ENCODE assay signal across 17 cellular contexts in the genomic region with DNA sequence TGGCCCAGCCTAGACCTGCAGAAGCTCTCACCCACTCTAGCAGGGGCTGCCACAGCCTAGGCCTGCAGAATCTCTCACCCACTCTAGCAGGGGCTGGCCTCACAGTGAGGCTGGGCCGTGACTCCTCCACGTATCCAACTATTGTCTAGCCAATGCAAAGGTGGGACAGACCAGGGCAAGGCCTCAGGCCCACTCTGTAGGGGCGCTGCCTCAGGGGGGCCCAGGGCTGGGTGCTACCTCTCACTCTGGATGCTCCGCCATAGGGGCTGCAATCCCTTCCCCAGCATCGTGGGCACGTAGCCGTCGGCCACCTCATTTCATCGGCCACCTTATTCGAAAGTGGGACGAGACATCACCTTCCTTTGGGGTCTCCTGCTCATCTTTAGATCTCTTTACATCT. TPM values are rescaled to one million over a fixed set of nuclear protein-coding genes. Genes with fewer than 3 reads are reported as not detected.
DNase-seq lines count a peak whose midpoint lies in the region; ATAC-seq and TF ChIP-seq lines count a peak whose summit lies in the region.
"Had no signal": no experiment of that assay in that cellular context is flagged by ENCODE, and none has a peak within 500 bp of the region (broad histone marks: within the 10 kb centered on the region; RNA-seq: fewer than 3 reads in every experiment).

No MANE protein-coding gene starts in this region.

- no peak overlapping the region for H3K9ac ChIP-seq in colonic mucosa (ENCODE audit: low read depth in 2 of 2, low read length in 2 of 2)

- H3K4me3 Mint-ChIP-seq in WTC11: no peak overlapping the region
- H3K4me3 Mint-ChIP-seq in neural crest cell: no peak overlapping the region
- no peak overlapping the region for H3K4me3 Mint-ChIP-seq in activated CD4-positive, alpha-beta memory T cell treated with anti-CD3 and anti-CD28 coated beads for 36 hours

- peaks cover 13% of the 10 kb centered on the region for H3K4me1 Mint-ChIP-seq in WTC11
- peaks cover 6% of the 10 kb centered on the region for H3K4me1 Mint-ChIP-seq in neural crest cell
- H3K4me1 Mint-ChIP-seq in activated CD4-positive, alpha-beta memory T cell treated with anti-CD3 and anti-CD28 coated beads for 36 hours (ENCODE audit: low read depth): no peaks in the 10 kb centered on the region

- CTCF ChIA-PET in WTC11 (lab: Charles Lee): no interaction called here
- CTCF ChIA-PET in activated CD4-positive, alpha-beta memory T cell treated with anti-CD3 and anti-CD28 coated beads for 36 hours (lab: Charles Lee): no interaction called here

- H3K9me3 Mint-ChIP-seq in WTC11 (no peaks in the 10 kb centered on the region), neural crest cell (no peaks in the 10 kb centered on the region)
- H3K9me3 Mint-ChIP-seq in activated CD4-positive, alpha-beta memory T cell treated with anti-CD3 and anti-CD28 coated beads for 36 hours: no peaks in the 10 kb centered on the region

- intact Hi-C loops in cardiac septum (cut with DNase I): no loop called here
- intact Hi-C loops in spleen (cut with DNase I; ENCODE audit: low total_unique reads): no loop called here
- intact Hi-C loops in colonic mucosa (cut with DNase I): no loop called here
- intact Hi-C loops in activated CD4-positive, alpha-beta memory T cell treated with anti-CD3 and anti-CD28 coated beads for 36 hours (cut with micrococcal nuclease): no loop called here

- H3K27me3 ChIP-seq in spleen (replicated peaks in 1 of 7): peaks cover 0 to 5% (median 0%) of the 10 kb centered on the region in 7 donors
- no peaks in the 10 kb centered on the region for H3K27me3 ChIP-seq in colonic mucosa

- TF ChIP-seq CTCF in WTC11 (IDR thresholded peaks at IDR 0.05) (no peak), neural crest cell (conservative IDR thresholded peaks at IDR 0.05) (no peak), spleen (IDR thresholded peaks at IDR 0.05 in 8 of 11, conservative IDR thresholded peaks at IDR 0.05 in 3 of 11) (no peak), colonic mucosa (IDR thresholded peaks at IDR 0.05) (no peak)

- no peaks in the 10 kb centered on the region for H3K9me3 ChIP-seq in spleen
- no peaks in the 10 kb centered on the region for H3K9me3 ChIP-seq in colonic mucosa
- H3K9me3 ChIP-seq: HAP-1 had no signal

- no peak for TF ChIP-seq POLR2A in spleen (IDR thresholded peaks at IDR 0.05)

- H3K4me3 ChIP-seq in spleen (no peak overlapping the region), colonic mucosa (no peak overlapping the region)
- H3K4me3 ChIP-seq: HAP-1 had no signal

- 87 to 99% (median 95%) methylated on average over 11 of the region's 11 CpGs for WGBS in spleen, 5 donors

- H3K27ac Mint-ChIP-seq in WTC11 (peak overlapping the region; percentile 65), neural crest cell (ENCODE audit: unreplicated experiment) (peak overlapping the region; percentile 78)
- H3K27ac Mint-ChIP-seq in activated CD4-positive, alpha-beta memory T cell treated with anti-CD3 and anti-CD28 coated beads for 36 hours: no peak overlapping the region

- DNase-seq in WTC11 (ENCODE audit: low spot score) (no peak), cardiac septum (ENCODE audit: low spot score) (peak; percentile 10), neural crest cell (ENCODE audit: low read depth, low spot score) (no peak), spleen (peak; percentile 48), GM19240 (ENCODE audit: insufficient read length, low spot score) (no peak), colonic mucosa (no peak)
- no peak for DNase-seq in activated CD8-positive, alpha-beta memory T cell treated with anti-CD3 and anti-CD28 coated beads for 24 hours
- DNase-seq in activated CD4-positive, alpha-beta memory T cell treated with anti-CD3 and anti-CD28 coated beads for 36 hours: no peak
- DNase-seq: EL, IMR-90, Kasumi-1, NCI-H1930, NCI-H2171, NCI-H446 treated with DMSO at 0.1 percent for 48 hours, NCI-H82, SHP77 had no signal

- H3K27me3 Mint-ChIP-seq in WTC11 (ENCODE audit: low read depth) (peaks cover 6% of the 10 kb centered on the region), neural crest cell (ENCODE audit: low read depth) (peaks cover 3% of the 10 kb centered on the region)
- peaks cover 2% of the 10 kb centered on the region for H3K27me3 Mint-ChIP-seq in activated CD4-positive, alpha-beta memory T cell treated with anti-CD3 and anti-CD28 coated beads for 36 hours

- ATAC-seq in WTC11: no peak

- H3K36me3 ChIP-seq in spleen (peaks cover 0 to 29% (median 0%) of the 10 kb centered on the region in 6 donors), colonic mucosa (no peaks in the 10 kb centered on the region)
- H3K36me3 ChIP-seq: HAP-1 had no signal

- peaks cover 0 to 27% (median 7%) of the 10 kb centered on the region in 6 donors for H3K4me1 ChIP-seq in spleen
- H3K4me1 ChIP-seq in colonic mucosa: no peaks in the 10 kb centered on the region
- H3K4me1 ChIP-seq: HAP-1 had no signal

- H3K36me3 Mint-ChIP-seq in WTC11 (no peaks in the 10 kb centered on the region), neural crest cell (ENCODE audit: low read depth) (no peaks in the 10 kb centered on the region)
- no peaks in the 10 kb centered on the region for H3K36me3 Mint-ChIP-seq in activated CD4-positive, alpha-beta memory T cell treated with anti-CD3 and anti-CD28 coated beads for 36 hours

- POLR2A ChIA-PET in WTC11 (lab: Charles Lee): no interaction called here
- POLR2A ChIA-PET in activated CD4-positive, alpha-beta memory T cell treated with anti-CD3 and anti-CD28 coated beads for 36 hours (lab: Charles Lee): no interaction called here

- H3K27ac ChIP-seq in spleen (no peak overlapping the region), colonic mucosa (no peak overlapping the region)

TF ChIP-seq in WTC11, 78 proteins besides CTCF, POLR2A, EP300 and RAD21 (continues in another document):
- TF ChIP-seq, protein P1, sequence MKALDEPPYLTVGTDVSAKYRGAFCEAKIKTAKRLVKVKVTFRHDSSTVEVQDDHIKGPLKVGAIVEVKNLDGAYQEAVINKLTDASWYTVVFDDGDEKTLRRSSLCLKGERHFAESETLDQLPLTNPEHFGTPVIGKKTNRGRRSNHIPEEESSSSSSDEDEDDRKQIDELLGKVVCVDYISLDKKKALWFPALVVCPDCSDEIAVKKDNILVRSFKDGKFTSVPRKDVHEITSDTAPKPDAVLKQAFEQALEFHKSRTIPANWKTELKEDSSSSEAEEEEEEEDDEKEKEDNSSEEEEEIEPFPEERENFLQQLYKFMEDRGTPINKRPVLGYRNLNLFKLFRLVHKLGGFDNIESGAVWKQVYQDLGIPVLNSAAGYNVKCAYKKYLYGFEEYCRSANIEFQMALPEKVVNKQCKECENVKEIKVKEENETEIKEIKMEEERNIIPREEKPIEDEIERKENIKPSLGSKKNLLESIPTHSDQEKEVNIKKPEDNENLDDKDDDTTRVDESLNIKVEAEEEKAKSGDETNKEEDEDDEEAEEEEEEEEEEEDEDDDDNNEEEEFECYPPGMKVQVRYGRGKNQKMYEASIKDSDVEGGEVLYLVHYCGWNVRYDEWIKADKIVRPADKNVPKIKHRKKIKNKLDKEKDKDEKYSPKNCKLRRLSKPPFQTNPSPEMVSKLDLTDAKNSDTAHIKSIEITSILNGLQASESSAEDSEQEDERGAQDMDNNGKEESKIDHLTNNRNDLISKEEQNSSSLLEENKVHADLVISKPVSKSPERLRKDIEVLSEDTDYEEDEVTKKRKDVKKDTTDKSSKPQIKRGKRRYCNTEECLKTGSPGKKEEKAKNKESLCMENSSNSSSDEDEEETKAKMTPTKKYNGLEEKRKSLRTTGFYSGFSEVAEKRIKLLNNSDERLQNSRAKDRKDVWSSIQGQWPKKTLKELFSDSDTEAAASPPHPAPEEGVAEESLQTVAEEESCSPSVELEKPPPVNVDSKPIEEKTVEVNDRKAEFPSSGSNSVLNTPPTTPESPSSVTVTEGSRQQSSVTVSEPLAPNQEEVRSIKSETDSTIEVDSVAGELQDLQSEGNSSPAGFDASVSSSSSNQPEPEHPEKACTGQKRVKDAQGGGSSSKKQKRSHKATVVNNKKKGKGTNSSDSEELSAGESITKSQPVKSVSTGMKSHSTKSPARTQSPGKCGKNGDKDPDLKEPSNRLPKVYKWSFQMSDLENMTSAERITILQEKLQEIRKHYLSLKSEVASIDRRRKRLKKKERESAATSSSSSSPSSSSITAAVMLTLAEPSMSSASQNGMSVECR (CRISPR knock-in tag; IDR thresholded peaks at IDR 0.05; ENCODE audit: borderline replicate concordance): no peak
- no peak for TF ChIP-seq FOXJ3 (CRISPR knock-in tag; IDR thresholded peaks at IDR 0.05; ENCODE audit: borderline replicate concordance)
- TF ChIP-seq, protein P2, sequence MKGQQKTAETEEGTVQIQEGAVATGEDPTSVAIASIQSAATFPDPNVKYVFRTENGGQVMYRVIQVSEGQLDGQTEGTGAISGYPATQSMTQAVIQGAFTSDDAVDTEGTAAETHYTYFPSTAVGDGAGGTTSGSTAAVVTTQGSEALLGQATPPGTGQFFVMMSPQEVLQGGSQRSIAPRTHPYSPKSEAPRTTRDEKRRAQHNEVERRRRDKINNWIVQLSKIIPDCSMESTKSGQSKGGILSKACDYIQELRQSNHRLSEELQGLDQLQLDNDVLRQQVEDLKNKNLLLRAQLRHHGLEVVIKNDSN (CRISPR knock-in tag; IDR thresholded peaks at IDR 0.05): no peak
- TF ChIP-seq, protein P3, sequence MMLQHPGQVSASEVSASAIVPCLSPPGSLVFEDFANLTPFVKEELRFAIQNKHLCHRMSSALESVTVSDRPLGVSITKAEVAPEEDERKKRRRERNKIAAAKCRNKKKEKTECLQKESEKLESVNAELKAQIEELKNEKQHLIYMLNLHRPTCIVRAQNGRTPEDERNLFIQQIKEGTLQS (CRISPR knock-in tag; conservative IDR thresholded peaks at IDR 0.05): no peak
- no peak for TF ChIP-seq ZBTB21 (CRISPR knock-in tag; IDR thresholded peaks at IDR 0.05; ENCODE audit: borderline replicate concordance)
- TF ChIP-seq ESRRA (CRISPR knock-in tag; IDR thresholded peaks at IDR 0.05; ENCODE audit: borderline replicate concordance): no peak

RNA-seq across cellular contexts. Expression of gene RPH3AL, which starts 51.7 kb away (rescaled TPM):
- total RNA-seq in WTC11 (2021) (2.0 to 4.6 TPM (median 3.7 TPM) in 3 replicates), cardiac septum (5.5 TPM), neural crest cell (1.9 and 2.1 TPM in 2 replicates), spleen (100 to 1,000 TPM in 1 of 7 donors, 10 to 100 TPM in 6; 44.2 to 182 (median 58.6) TPM), colonic mucosa (10 to 100 TPM; 14.9 to 34.2 TPM)
- polyA plus RNA-seq in spleen: 10 to 100 TPM in 1 of 3 donors, 1 to 10 TPM in 2; 4.8 to 27.1 (median 7.4) TPM
- total RNA-seq in activated CD4-positive, alpha-beta memory T cell treated with anti-CD3 and anti-CD28 coated beads for 36 hours: 1 to 10 TPM; 1.7 to 3.0 TPM

Comparison
In these comparisons a context has a peak if more than half of its experiments do, and no peak if none do; other contexts are left out.
1. DNase-seq: peak in cardiac septum (single experiment) and spleen (single experiment); none in WTC11 (single experiment), neural crest cell (single experiment), GM19240 (single experiment), colonic mucosa (single experiment), activated CD8-positive, alpha-beta memory T cell treated with anti-CD3 and anti-CD28 coated beads for 24 hours (single experiment) and activated CD4-positive, alpha-beta memory T cell treated with anti-CD3 and anti-CD28 coated beads for 36 hours (single experiment).